ENCODE assay signal across 1 cellular context in the genomic region with DNA sequence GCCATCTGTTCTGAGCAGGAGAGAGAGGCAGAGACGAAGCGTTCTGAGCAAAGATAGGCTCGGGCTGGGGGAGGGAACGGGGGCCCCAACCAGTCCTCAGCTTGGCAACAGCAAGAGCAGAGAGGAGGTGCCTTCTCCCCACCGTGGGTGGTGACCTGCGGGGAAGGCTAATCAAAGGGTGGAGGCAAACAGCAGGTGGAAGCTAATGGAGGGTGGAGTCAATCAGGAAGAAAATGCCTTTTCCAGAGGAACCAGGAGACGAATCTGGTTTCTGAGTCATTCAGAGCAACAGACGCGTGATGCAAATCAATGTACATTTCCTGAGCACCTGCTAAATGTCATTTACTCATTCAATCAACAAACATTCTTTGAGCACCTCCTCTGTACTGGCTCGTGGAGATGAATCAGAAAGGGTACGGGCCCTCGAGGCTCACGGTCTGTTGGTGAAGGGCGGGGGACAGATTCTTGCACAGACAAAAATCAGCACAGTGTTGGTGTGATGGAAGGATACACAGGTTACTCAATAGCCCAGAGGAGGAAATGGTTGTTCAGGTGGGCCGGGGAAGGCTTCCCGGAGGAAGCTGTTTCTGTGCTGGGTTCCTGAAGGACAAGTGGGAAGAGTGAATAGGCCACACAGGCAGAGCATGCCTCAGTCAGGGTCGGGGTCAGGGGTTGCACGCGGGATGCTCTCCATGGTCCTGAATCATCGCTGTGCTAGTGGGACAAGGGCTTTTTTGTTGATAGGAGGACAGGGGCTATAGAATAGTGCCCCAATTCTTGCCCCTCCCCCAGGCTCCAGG.
TF ChIP-seq lines count a peak whose summit lies in the region.

No MANE protein-coding gene starts in this region.

TF ChIP-seq in HepG2, 621 proteins besides CTCF, POLR2A, EP300 and RAD21 (continued from another document and continues in another):
- TF ChIP-seq, protein P1, sequence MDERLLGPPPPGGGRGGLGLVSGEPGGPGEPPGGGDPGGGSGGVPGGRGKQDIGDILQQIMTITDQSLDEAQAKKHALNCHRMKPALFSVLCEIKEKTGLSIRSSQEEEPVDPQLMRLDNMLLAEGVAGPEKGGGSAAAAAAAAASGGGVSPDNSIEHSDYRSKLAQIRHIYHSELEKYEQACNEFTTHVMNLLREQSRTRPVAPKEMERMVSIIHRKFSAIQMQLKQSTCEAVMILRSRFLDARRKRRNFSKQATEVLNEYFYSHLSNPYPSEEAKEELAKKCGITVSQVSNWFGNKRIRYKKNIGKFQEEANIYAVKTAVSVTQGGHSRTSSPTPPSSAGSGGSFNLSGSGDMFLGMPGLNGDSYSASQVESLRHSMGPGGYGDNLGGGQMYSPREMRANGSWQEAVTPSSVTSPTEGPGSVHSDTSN (CRISPR knock-in tag; IDR thresholded peaks at IDR 0.05): no peak
- TF ChIP-seq IRF2 (CRISPR knock-in tag; IDR thresholded peaks at IDR 0.05) (peak; percentile 78; the same call in 1 of the 2 replicates), YEATS4 (CRISPR knock-in tag; IDR thresholded peaks at IDR 0.05; ENCODE audit: borderline replicate concordance) (no peak), ZEB1 (IDR thresholded peaks at IDR 0.05; ENCODE audit: insufficient replicate concordance, low read depth) (no peak), KDM1A (CRISPR knock-in tag; IDR thresholded peaks at IDR 0.05) (no peak), POLR2G (IDR thresholded peaks at IDR 0.05; ENCODE audit: low read depth, low read length) (no peak), DNMT3B (CRISPR knock-in tag; conservative IDR thresholded peaks at IDR 0.05) (peak; percentile 99), REPIN1 (CRISPR knock-in tag; IDR thresholded peaks at IDR 0.05; ENCODE audit: borderline replicate concordance, low read depth) (no peak), ZFYVE20 (CRISPR knock-in tag; IDR thresholded peaks at IDR 0.05; ENCODE audit: borderline replicate concordance, low read depth) (no peak; the same call in 1 of the 2 replicates), HOXA9 (CRISPR knock-in tag; IDR thresholded peaks at IDR 0.05; ENCODE audit: borderline replicate concordance) (peak; percentile 79; the same call in 1 of the 2 replicates), JUN (CRISPR knock-in tag; IDR thresholded peaks at IDR 0.05) (no peak), MXI1 (IDR thresholded peaks at IDR 0.05; ENCODE audit: borderline replicate concordance, low read depth, low read length) (peak; percentile 68; the same call in 1 of the 3 replicates), MNT (IDR thresholded peaks at IDR 0.05) (peak; percentile 19; the same call in 1 of the 2 replicates), FOXP1 (IDR thresholded peaks at IDR 0.05) (no peak), FOXP1 (CRISPR knock-in tag; IDR thresholded peaks at IDR 0.05) (peak; percentile 41), KAT2B (IDR thresholded peaks at IDR 0.05; ENCODE audit: borderline replicate concordance, low read depth, low read length) (no peak), ZNF883 (CRISPR knock-in tag; IDR thresholded peaks at IDR 0.05; ENCODE audit: not compliant biosample characterization) (peak; percentile 70), NR1H2 (CRISPR knock-in tag; IDR thresholded peaks at IDR 0.05; ENCODE audit: borderline replicate concordance, low read depth) (no peak), ZNF350 (CRISPR knock-in tag; IDR thresholded peaks at IDR 0.05; ENCODE audit: borderline replicate concordance, low read depth) (0 out of 2 replicates have a peak, but pooled peaks have one; percentile 67), HNRNPL (IDR thresholded peaks at IDR 0.05; ENCODE audit: low read depth, low read length) (no peak), ZNF768 (CRISPR knock-in tag; IDR thresholded peaks at IDR 0.05) (no peak), YEATS2 (CRISPR knock-in tag; IDR thresholded peaks at IDR 0.05; ENCODE audit: borderline replicate concordance) (peak; percentile 61; the same call in 1 of the 2 replicates), GTF3A (CRISPR knock-in tag; conservative IDR thresholded peaks at IDR 0.05) (no peak), NR2F1 (CRISPR knock-in tag; IDR thresholded peaks at IDR 0.05) (peak; percentile 98 to 99), NFIC (IDR thresholded peaks at IDR 0.05; ENCODE audit: low read length) (no peak), ATRX (CRISPR knock-in tag; IDR thresholded peaks at IDR 0.05; ENCODE audit: borderline replicate concordance) (no peak), U2AF2 (IDR thresholded peaks at IDR 0.05; ENCODE audit: low read depth, low read length) (no peak), NFE2 (CRISPR knock-in tag; IDR thresholded peaks at IDR 0.05) (0 out of 2 replicates have a peak, but pooled peaks have one; percentile 31), SALL2 (CRISPR knock-in tag; IDR thresholded peaks at IDR 0.05) (no peak), KDM5B (CRISPR knock-in tag; IDR thresholded peaks at IDR 0.05; ENCODE audit: borderline replicate concordance) (peak; percentile 82), TSC22D2 (CRISPR knock-in tag; IDR thresholded peaks at IDR 0.05; ENCODE audit: borderline replicate concordance) (peak; percentile 98), ZNF773 (CRISPR knock-in tag; IDR thresholded peaks at IDR 0.05; ENCODE audit: borderline replicate concordance) (0 out of 2 replicates have a peak, but pooled peaks have one; percentile 74), PPARG (CRISPR knock-in tag; conservative IDR thresholded peaks at IDR 0.05) (peak; percentile 77), BHLHE40 (IDR thresholded peaks at IDR 0.05; ENCODE audit: low read length) (peak; percentile 92), ZBTB43 (CRISPR knock-in tag; conservative IDR thresholded peaks at IDR 0.05) (peak; percentile 86), ELF1 (CRISPR knock-in tag; IDR thresholded peaks at IDR 0.05) (no peak), TIGD3 (CRISPR knock-in tag; IDR thresholded peaks at IDR 0.05; ENCODE audit: borderline replicate concordance) (no peak), GATAD2A (CRISPR knock-in tag; IDR thresholded peaks at IDR 0.05) (peak; percentile 71), AKAP8 (CRISPR knock-in tag; IDR thresholded peaks at IDR 0.05) (no peak), HOXA7 (CRISPR knock-in tag; IDR thresholded peaks at IDR 0.05) (no peak), ZNF605 (CRISPR knock-in tag; IDR thresholded peaks at IDR 0.05) (peak; percentile 81; the same call in 1 of the 2 replicates), ZFP36L1 (CRISPR knock-in tag; IDR thresholded peaks at IDR 0.05) (0 out of 2 replicates have a peak, but pooled peaks have one; percentile 36), SIN3A (IDR thresholded peaks at IDR 0.05; ENCODE audit: borderline replicate concordance, low read depth, low read length) (no peak), KAT7 (CRISPR knock-in tag; IDR thresholded peaks at IDR 0.05; ENCODE audit: borderline replicate concordance) (no peak), CBX5 (CRISPR knock-in tag; IDR thresholded peaks at IDR 0.05; ENCODE audit: borderline replicate concordance) (no peak), REXO4 (CRISPR knock-in tag; IDR thresholded peaks at IDR 0.05; ENCODE audit: borderline replicate concordance) (no peak), ZBTB42 (CRISPR knock-in tag; IDR thresholded peaks at IDR 0.05) (no peak), CREB1 (IDR thresholded peaks at IDR 0.05) (no peak), CREB1 (CRISPR knock-in tag; IDR thresholded peaks at IDR 0.05) (no peak), TBX2 (CRISPR knock-in tag; IDR thresholded peaks at IDR 0.05; ENCODE audit: borderline replicate concordance) (peak; percentile 68; the same call in 1 of the 2 replicates)
- TF ChIP-seq, protein P2, sequence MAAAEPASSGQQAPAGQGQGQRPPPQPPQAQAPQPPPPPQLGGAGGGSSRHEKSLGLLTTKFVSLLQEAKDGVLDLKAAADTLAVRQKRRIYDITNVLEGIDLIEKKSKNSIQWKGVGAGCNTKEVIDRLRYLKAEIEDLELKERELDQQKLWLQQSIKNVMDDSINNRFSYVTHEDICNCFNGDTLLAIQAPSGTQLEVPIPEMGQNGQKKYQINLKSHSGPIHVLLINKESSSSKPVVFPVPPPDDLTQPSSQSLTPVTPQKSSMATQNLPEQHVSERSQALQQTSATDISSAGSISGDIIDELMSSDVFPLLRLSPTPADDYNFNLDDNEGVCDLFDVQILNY (CRISPR knock-in tag; conservative IDR thresholded peaks at IDR 0.05): no peak
- TF ChIP-seq, protein P3, sequence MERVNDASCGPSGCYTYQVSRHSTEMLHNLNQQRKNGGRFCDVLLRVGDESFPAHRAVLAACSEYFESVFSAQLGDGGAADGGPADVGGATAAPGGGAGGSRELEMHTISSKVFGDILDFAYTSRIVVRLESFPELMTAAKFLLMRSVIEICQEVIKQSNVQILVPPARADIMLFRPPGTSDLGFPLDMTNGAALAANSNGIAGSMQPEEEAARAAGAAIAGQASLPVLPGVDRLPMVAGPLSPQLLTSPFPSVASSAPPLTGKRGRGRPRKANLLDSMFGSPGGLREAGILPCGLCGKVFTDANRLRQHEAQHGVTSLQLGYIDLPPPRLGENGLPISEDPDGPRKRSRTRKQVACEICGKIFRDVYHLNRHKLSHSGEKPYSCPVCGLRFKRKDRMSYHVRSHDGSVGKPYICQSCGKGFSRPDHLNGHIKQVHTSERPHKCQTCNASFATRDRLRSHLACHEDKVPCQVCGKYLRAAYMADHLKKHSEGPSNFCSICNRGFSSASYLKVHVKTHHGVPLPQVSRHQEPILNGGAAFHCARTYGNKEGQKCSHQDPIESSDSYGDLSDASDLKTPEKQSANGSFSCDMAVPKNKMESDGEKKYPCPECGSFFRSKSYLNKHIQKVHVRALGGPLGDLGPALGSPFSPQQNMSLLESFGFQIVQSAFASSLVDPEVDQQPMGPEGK (CRISPR knock-in tag; IDR thresholded peaks at IDR 0.05): peak; percentile 61; the same call in 1 of the 2 replicates
- TF ChIP-seq, protein P4, sequence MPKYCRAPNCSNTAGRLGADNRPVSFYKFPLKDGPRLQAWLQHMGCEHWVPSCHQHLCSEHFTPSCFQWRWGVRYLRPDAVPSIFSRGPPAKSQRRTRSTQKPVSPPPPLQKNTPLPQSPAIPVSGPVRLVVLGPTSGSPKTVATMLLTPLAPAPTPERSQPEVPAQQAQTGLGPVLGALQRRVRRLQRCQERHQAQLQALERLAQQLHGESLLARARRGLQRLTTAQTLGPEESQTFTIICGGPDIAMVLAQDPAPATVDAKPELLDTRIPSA (CRISPR knock-in tag; IDR thresholded peaks at IDR 0.05; ENCODE audit: borderline replicate concordance): no peak
- TF ChIP-seq, protein P5, sequence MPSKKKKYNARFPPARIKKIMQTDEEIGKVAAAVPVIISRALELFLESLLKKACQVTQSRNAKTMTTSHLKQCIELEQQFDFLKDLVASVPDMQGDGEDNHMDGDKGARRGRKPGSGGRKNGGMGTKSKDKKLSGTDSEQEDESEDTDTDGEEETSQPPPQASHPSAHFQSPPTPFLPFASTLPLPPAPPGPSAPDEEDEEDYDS (CRISPR knock-in tag; IDR thresholded peaks at IDR 0.05): peak; percentile 53
- TF ChIP-seq, protein P6, sequence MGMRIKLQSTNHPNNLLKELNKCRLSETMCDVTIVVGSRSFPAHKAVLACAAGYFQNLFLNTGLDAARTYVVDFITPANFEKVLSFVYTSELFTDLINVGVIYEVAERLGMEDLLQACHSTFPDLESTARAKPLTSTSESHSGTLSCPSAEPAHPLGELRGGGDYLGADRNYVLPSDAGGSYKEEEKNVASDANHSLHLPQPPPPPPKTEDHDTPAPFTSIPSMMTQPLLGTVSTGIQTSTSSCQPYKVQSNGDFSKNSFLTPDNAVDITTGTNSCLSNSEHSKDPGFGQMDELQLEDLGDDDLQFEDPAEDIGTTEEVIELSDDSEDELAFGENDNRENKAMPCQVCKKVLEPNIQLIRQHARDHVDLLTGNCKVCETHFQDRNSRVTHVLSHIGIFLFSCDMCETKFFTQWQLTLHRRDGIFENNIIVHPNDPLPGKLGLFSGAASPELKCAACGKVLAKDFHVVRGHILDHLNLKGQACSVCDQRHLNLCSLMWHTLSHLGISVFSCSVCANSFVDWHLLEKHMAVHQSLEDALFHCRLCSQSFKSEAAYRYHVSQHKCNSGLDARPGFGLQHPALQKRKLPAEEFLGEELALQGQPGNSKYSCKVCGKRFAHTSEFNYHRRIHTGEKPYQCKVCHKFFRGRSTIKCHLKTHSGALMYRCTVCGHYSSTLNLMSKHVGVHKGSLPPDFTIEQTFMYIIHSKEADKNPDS (CRISPR knock-in tag; IDR thresholded peaks at IDR 0.05): no peak
